ENCODE assay signal across 7 cellular contexts in genomic region chr3:123026551-123027291, GRCh38. TPM values are rescaled to one million over a fixed set of nuclear protein-coding genes. Genes with fewer than 3 reads are reported as not detected.
DNase-seq lines count a peak whose midpoint lies in the region; ATAC-seq, FAIRE-seq and TF ChIP-seq lines count a peak whose summit lies in the region.

No MANE protein-coding gene starts in this region.

- H3K9me3 ChIP-seq in T-helper 17 cell (ENCODE audit: control insufficient read depth, low read length, poor library complexity, severe bottlenecking), result no peaks in the 10 kb centered on the region
- no peaks in the 10 kb centered on the region for H3K9me3 ChIP-seq in esophagus (ENCODE audit: control insufficient read depth in 2 of 2, insufficient read depth in 1 of 2, low read depth in 1 of 2, low read length in 1 of 2)

- H3K27ac Mint-ChIP-seq in T-helper 17 cell (no peak overlapping the region), natural killer cell (no peak overlapping the region)

- no peak for TF ChIP-seq CTCF in natural killer cell (IDR thresholded peaks at IDR 0.05)

- WGBS in esophagus, 2 donors, result 1% methylated on average over 63 to 64 of the region's 64 CpGs

- H3K4me3 Mint-ChIP-seq in T-helper 17 cell (peak overlapping the region; percentile 84), natural killer cell (peak overlapping the region; percentile 67)

- peak overlapping the region; percentile 24 to 53 for H3K4me3 ChIP-seq in esophagus (ENCODE audit: low read depth in 1 of 2, low read length in 2 of 2)

- ATAC-seq in T-helper 17 cell (peak; percentile 35), natural killer cell (peak; percentile 8 to 44 (median 15)), HG03520 (IDR thresholded peaks at IDR 0.05; ENCODE audit: unreplicated experiment) (no peak)

- peaks cover 6 to 11% of the 10 kb centered on the region in 2 donors for H3K4me1 ChIP-seq in esophagus (ENCODE audit: control insufficient read depth in 2 of 2, insufficient read depth in 2 of 2, low read length in 1 of 2)

- no peaks in the 10 kb centered on the region for H3K36me3 ChIP-seq in esophagus (ENCODE audit: control insufficient read depth in 2 of 2, insufficient read depth in 2 of 2, low read length in 1 of 2)

- no peak for FAIRE-seq in GM19239 (lab: Jason Lieb, UNC)
- FAIRE-seq in urothelium cell line (lab: Jason Lieb, UNC), result no peak

- H3K27me3 Mint-ChIP-seq in T-helper 17 cell (peaks cover 43% of the 10 kb centered on the region), natural killer cell (ENCODE audit: low read depth in 2 of 2) (peaks cover 52 to 58% of the 10 kb centered on the region in 2 donors)

- H3K36me3 Mint-ChIP-seq in T-helper 17 cell (ENCODE audit: low read depth), result peaks cover 16% of the 10 kb centered on the region
- no peaks in the 10 kb centered on the region for H3K36me3 Mint-ChIP-seq in natural killer cell

- H3K9me3 Mint-ChIP-seq in natural killer cell, result no peaks in the 10 kb centered on the region

- intact Hi-C loops in natural killer cell (cut with micrococcal nuclease), result loop anchor here (5.0 kb wide), 1 partner anchor 269 kb away; no protein-coding TSS in a partner anchor

- peaks cover 17% of the 10 kb centered on the region for H3K4me1 Mint-ChIP-seq in T-helper 17 cell
- peaks cover 4 to 25% of the 10 kb centered on the region in 2 donors for H3K4me1 Mint-ChIP-seq in natural killer cell

- peaks cover 0 to 13% of the 10 kb centered on the region in 2 donors for H3K27me3 ChIP-seq in esophagus (ENCODE audit: control insufficient read depth in 1 of 2, insufficient read depth in 2 of 2, low read length in 2 of 2)

- DNase-seq in GM19239 (ENCODE audit: insufficient read length, low spot score) (peak; percentile 28), T-helper 17 cell (peak in 1 of 3 donors; percentile 10), natural killer cell (no peak), urothelium cell line (ENCODE audit: low spot score) (no peak)
- DNase-seq in stimulated activated naive CD4-positive, alpha-beta T cell treated with Interleukin-2 at 50 U/mL for 16 hours (lab: John Stamatoyannopoulos, UW), result no peak

- H3K27ac ChIP-seq in esophagus (ENCODE audit: low read depth in 2 of 2, low read length in 1 of 2), result no peak overlapping the region

RNA-seq across cellular contexts. Expression of gene SEMA5B, which starts 0.8 kb away (rescaled TPM):
- not detected for total RNA-seq in T-helper 17 cell
- under 1 TPM; 0.19 to 0.28 TPM for polyA plus RNA-seq in esophagus
- under 1 TPM in 1 of 3 donors, not detected in 2; 0.23 TPM for total RNA-seq in natural killer cell

RNA-seq across cellular contexts. Expression of gene PDIA5, which starts 40.1 kb away (rescaled TPM):
- total RNA-seq in T-helper 17 cell (1 to 10 TPM; 4.6 to 6.2 TPM), natural killer cell (1 to 10 TPM in 1 of 3 donors, under 1 TPM in 2; 0.59 to 3.3 (median 0.63) TPM)
- 1 to 10 TPM; 3.1 to 5.9 TPM for polyA plus RNA-seq in esophagus
